13 cellular contexts compared by ENCODE assay signal in the genomic region with DNA sequence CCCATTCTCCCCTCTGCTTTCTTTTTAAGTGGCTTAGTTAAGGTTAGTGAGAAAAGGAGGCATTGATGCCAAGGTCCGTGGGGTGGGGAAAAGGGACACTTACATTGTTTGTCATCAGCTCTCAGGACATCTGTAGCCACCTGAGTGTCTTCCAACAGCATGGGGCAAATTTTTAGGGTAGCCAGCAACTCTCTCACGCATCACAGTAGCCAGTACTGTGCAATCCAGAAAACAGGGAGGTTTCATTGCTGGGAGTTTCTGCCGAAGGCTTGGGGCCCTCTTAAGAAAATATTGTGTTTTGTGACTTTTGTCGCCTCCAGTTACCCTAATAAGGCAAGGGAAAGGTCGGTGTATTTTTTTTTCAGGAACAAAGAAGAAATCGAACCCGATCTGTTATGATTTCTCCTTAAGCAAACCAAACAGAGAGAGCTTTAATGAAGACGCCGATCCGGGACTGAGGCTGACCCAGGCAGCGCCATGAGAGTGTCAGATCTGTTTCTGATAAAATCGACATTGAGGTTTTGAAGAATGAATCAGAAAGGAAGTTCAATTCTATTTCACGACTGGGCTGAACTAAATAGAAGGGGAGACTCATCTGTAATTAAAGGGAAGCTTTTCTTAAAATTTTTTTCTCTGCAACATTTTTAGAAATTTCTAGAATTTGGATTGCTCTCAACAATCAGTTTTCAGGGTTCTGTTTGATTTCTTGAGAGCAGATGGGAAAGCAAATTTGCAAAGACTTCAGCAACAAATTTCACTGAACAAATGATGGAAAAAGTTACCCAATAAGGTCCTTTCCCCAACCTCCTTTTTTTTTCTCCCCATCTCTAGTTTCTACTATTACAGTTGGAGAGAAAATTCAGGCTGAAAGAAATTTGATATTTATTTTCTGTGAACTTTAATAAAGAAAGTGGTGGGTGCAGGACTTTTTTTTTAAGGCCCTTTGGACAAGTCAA.
DNase-seq lines count a peak whose midpoint lies in the region; ATAC-seq, FAIRE-seq and TF ChIP-seq lines count a peak whose summit lies in the region.
"Had no signal": no experiment of that assay in that cellular context is flagged by ENCODE, and none has a peak within 500 bp of the region (broad histone marks: within the 10 kb centered on the region; RNA-seq: fewer than 3 reads in every experiment).

No MANE protein-coding gene starts in this region.

- H3K4me3 ChIP-seq in GM23338 (no peak overlapping the region), smooth muscle cell (no peak overlapping the region), small intestine (ENCODE audit: low read depth in 1 of 2, low read length in 2 of 2) (no peak overlapping the region), tibial nerve (no peak overlapping the region)

- WGBS in smooth muscle cell (ENCODE audit: low lambda C conversion rate), result 58% methylated on average over 13 of the region's 13 CpGs
- 55 to 56% (median 55%) methylated on average over 13 of the region's 13 CpGs for WGBS in small intestine, 3 donors
- 23 to 38% methylated on average over 13 of the region's 13 CpGs for WGBS in tibial nerve, 2 donors

- TF ChIP-seq EP300 in tibial nerve (IDR thresholded peaks at IDR 0.05), result no peak

- H3K27ac ChIP-seq in GM23338 (ENCODE audit: low read depth) (no peak overlapping the region), smooth muscle cell (ENCODE audit: low read depth) (no peak overlapping the region), small intestine (ENCODE audit: low read depth in 1 of 2, low read length in 1 of 2) (no peak overlapping the region), tibial nerve (no peak overlapping the region)

- H3K4me2 ChIP-seq in GM23338 (no peak overlapping the region), smooth muscle cell (peak overlapping the region; percentile 71)

- 0 out of 2 replicates have a peak, but pooled peaks cover 2% of the 10 kb centered on the region for H3K9me2 ChIP-seq in GM23338 (ENCODE audit: insufficient read depth)

- TF ChIP-seq POLR2A in tibial nerve (IDR thresholded peaks at IDR 0.05), result no peak

- H3K27me3 Mint-ChIP-seq in GM23338 (ENCODE audit: insufficient read depth, low read depth, poor library complexity), result peaks cover 12% of the 10 kb centered on the region
- H3K27me3 Mint-ChIP-seq in T-helper 2 cell treated with Interferon-gamma antibody and Interleukin-4, amounts not matched to agents 5 μg/mL and 100 μg/mL, for 36 hours (ENCODE audit: low read depth), result peaks cover 44% of the 10 kb centered on the region

- H3K36me3 Mint-ChIP-seq in GM23338 (ENCODE audit: low read depth), result no peaks in the 10 kb centered on the region; the same call in 2 of the 3 replicates
- peaks cover 1% of the 10 kb centered on the region for H3K36me3 Mint-ChIP-seq in T-helper 2 cell treated with Interferon-gamma antibody and Interleukin-4, amounts not matched to agents 5 μg/mL and 100 μg/mL, for 36 hours (ENCODE audit: low read depth)
- H3K36me3 Mint-ChIP-seq: CD8-positive, alpha-beta T cell had no signal

- H3K79me2 ChIP-seq in GM23338 (replicated peaks; ENCODE audit: insufficient read depth) (no peaks in the 10 kb centered on the region), smooth muscle cell (ENCODE audit: low read depth) (no peaks in the 10 kb centered on the region)

- H4K20me1 ChIP-seq in GM23338 (replicated peaks; ENCODE audit: insufficient read depth) (no peaks in the 10 kb centered on the region), smooth muscle cell (ENCODE audit: low read depth) (no peaks in the 10 kb centered on the region)

- intact Hi-C loops in posterior vena cava (cut with DNase I), result no loop called here

- H3K36me3 ChIP-seq in GM23338 (ENCODE audit: insufficient read depth) (no peaks in the 10 kb centered on the region), smooth muscle cell (ENCODE audit: low read depth) (no peaks in the 10 kb centered on the region), small intestine (ENCODE audit: control insufficient read depth in 2 of 2, insufficient read depth in 2 of 2, low read length in 2 of 2) (no peaks in the 10 kb centered on the region), tibial nerve (no peaks in the 10 kb centered on the region)

- peaks cover 14% of the 10 kb centered on the region; the same call in 2 of the 3 replicates for H3K9me3 Mint-ChIP-seq in GM23338
- peaks cover 11% of the 10 kb centered on the region for H3K9me3 Mint-ChIP-seq in T-helper 2 cell treated with Interferon-gamma antibody and Interleukin-4, amounts not matched to agents 5 μg/mL and 100 μg/mL, for 36 hours

- no peaks in the 10 kb centered on the region for H3K4me1 ChIP-seq in GM23338 (ENCODE audit: insufficient read depth)
- H3K4me1 ChIP-seq in smooth muscle cell (ENCODE audit: low read depth), result peaks cover 16% of the 10 kb centered on the region
- no peaks in the 10 kb centered on the region for H3K4me1 ChIP-seq in small intestine (ENCODE audit: control insufficient read depth in 2 of 2, insufficient read depth in 1 of 2, low read depth in 1 of 2, low read length in 1 of 2)
- peaks cover 0 to 16% (median 0%) of the 10 kb centered on the region in 4 donors for H3K4me1 ChIP-seq in tibial nerve

- H3K9me3 ChIP-seq in smooth muscle cell (replicated peaks; ENCODE audit: low read depth), result peaks cover 5% of the 10 kb centered on the region
- no peaks in the 10 kb centered on the region for H3K9me3 ChIP-seq in small intestine (ENCODE audit: control insufficient read depth, low read depth)
- H3K9me3 ChIP-seq in tibial nerve, result peaks cover 0 to 24% (median 0%) of the 10 kb centered on the region in 4 donors

- H3K27ac Mint-ChIP-seq in GM23338, result no peak overlapping the region
- H3K27ac Mint-ChIP-seq in T-helper 2 cell treated with Interferon-gamma antibody and Interleukin-4, amounts not matched to agents 5 μg/mL and 100 μg/mL, for 36 hours, result no peak overlapping the region
- H3K27ac Mint-ChIP-seq: activated B cell treated with CpG ODN at 0.5 μM for 24 hours; CD8-positive, alpha-beta T cell had no signal

- no peak for FAIRE-seq in small intestine (lab: Jason Lieb, UNC)

- no peaks in the 10 kb centered on the region for H3F3A ChIP-seq in GM23338 (replicated peaks; ENCODE audit: low read depth)
- no peaks in the 10 kb centered on the region for H3F3A ChIP-seq in smooth muscle cell (ENCODE audit: low read depth)

- DNase-seq in GM23338 (ENCODE audit: low spot score) (no peak), fibroblast of the conjunctiva (ENCODE audit: low read depth) (peak; percentile 13), smooth muscle cell (lab: John Stamatoyannopoulos, UW; ENCODE audit: unreplicated experiment) (no peak), AML-193 (lab: John Stamatoyannopoulos, UW) (no peak), small intestine (no peak), tibial nerve (ENCODE audit: low spot score in 2 of 2) (no peak), posterior vena cava (ENCODE audit: low spot score) (no peak)
- DNase-seq in T-helper 2 cell treated with Interferon-gamma antibody and Interleukin-4, amounts not matched to agents 5 μg/mL and 100 μg/mL, for 36 hours (ENCODE audit: low spot score), result no peak
- DNase-seq: activated B cell treated with CpG ODN at 0.5 μM for 24 hours; CD8-positive, alpha-beta T cell; NCI-H446; stimulated activated CD8-positive, alpha-beta memory T cell treated with anti-CD3 and anti-CD28 coated beads, Interleukin-4, amount 100 ng/mL, for 48 hours had no signal

- TF ChIP-seq CTCF in GM23338 (conservative IDR thresholded peaks at IDR 0.05; ENCODE audit: low read depth in 2 of 2) (no peak), smooth muscle cell (IDR thresholded peaks at IDR 0.05; ENCODE audit: borderline replicate concordance, insufficient read depth, poor library complexity, severe bottlenecking) (no peak), tibial nerve (IDR thresholded peaks at IDR 0.05) (no peak)

- peaks cover 10% of the 10 kb centered on the region; the same call in 2 of the 3 replicates for H3K4me1 Mint-ChIP-seq in GM23338
- peaks cover 14% of the 10 kb centered on the region for H3K4me1 Mint-ChIP-seq in T-helper 2 cell treated with Interferon-gamma antibody and Interleukin-4, amounts not matched to agents 5 μg/mL and 100 μg/mL, for 36 hours (ENCODE audit: low read depth)
- H3K4me1 Mint-ChIP-seq: activated B cell treated with CpG ODN at 0.5 μM for 24 hours had no signal

- H3K4me3 Mint-ChIP-seq in GM23338, result no peak overlapping the region
- peak overlapping the region; percentile 66 for H3K4me3 Mint-ChIP-seq in T-helper 2 cell treated with Interferon-gamma antibody and Interleukin-4, amounts not matched to agents 5 μg/mL and 100 μg/mL, for 36 hours
- H3K4me3 Mint-ChIP-seq: activated B cell treated with CpG ODN at 0.5 μM for 24 hours; CD8-positive, alpha-beta T cell had no signal

- no peaks in the 10 kb centered on the region for H3K27me3 ChIP-seq in GM23338 (ENCODE audit: insufficient read depth)
- H3K27me3 ChIP-seq in smooth muscle cell (ENCODE audit: low read depth), result peaks cover 50% of the 10 kb centered on the region
- H3K27me3 ChIP-seq in small intestine (ENCODE audit: control insufficient read depth in 2 of 2, insufficient read depth in 2 of 2, low read length in 2 of 2), result peaks cover 0 to 3% of the 10 kb centered on the region in 2 donors
- H3K27me3 ChIP-seq in tibial nerve, result peaks cover 0 to 13% of the 10 kb centered on the region in 2 donors

- no peak overlapping the region for H3K9ac ChIP-seq in smooth muscle cell (ENCODE audit: low read depth)

- ATAC-seq in GM23338, result no peak
- ATAC-seq: CD8-positive, alpha-beta T cell; HCT116 had no signal

- H2AFZ ChIP-seq in GM23338 (peak overlapping the region; percentile 43; the same call in 1 of the 2 replicates), smooth muscle cell (ENCODE audit: low read depth) (no peak overlapping the region)

TF ChIP-seq in GM23338, 12 proteins besides CTCF, POLR2A, EP300 and RAD21 (continues in another document):
- TF ChIP-seq EZH2phosphoT487 (IDR thresholded peaks at IDR 0.05; ENCODE audit: unreplicated experiment), result no peak
- TF ChIP-seq, protein P1, sequence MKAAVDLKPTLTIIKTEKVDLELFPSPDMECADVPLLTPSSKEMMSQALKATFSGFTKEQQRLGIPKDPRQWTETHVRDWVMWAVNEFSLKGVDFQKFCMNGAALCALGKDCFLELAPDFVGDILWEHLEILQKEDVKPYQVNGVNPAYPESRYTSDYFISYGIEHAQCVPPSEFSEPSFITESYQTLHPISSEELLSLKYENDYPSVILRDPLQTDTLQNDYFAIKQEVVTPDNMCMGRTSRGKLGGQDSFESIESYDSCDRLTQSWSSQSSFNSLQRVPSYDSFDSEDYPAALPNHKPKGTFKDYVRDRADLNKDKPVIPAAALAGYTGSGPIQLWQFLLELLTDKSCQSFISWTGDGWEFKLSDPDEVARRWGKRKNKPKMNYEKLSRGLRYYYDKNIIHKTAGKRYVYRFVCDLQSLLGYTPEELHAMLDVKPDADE (IDR thresholded peaks at IDR 0.05), result no peak
- TF ChIP-seq EZH2 (IDR thresholded peaks at IDR 0.05; ENCODE audit: low read depth, unreplicated experiment), result no peak
- TF ChIP-seq ZNF331 (CRISPR knock-in tag; IDR thresholded peaks at IDR 0.05; ENCODE audit: low read depth), result no peak
- TF ChIP-seq CREB1 (CRISPR knock-in tag; IDR thresholded peaks at IDR 0.05; ENCODE audit: low read depth), result no peak
